8 cellular contexts compared by ENCODE assay signal in the genomic region with DNA sequence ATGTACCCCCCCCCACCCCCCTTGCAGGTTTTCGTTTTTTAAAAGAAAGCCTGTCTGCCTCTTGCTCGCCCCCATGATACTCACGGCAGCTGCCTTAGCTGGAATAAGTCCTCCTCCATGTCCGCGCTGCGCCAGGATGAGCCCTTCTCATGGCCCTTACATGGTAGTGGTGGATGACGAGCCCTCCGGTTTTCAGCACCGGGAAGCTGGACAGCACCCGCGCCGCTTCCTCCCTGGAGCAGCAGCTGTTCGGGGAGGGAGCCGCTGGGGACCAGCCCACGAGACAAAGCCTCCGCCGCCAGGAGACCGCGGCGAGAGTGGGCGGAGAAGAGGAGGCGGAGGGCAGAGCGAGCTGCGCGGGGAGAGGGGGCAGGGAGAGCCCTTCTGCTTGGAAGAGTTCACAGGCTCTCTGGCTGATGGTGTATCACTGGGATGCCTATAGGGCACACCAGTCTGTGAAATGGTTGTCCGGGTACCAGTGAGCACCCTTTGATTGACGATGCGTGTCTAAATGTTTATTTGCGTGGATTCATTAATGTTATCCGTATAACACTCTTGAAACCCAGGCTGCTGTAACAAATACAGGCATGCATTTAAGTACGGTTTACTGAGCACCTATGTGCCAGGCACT. TPM values are rescaled to one million over a fixed set of nuclear protein-coding genes. Genes with fewer than 3 reads are reported as not detected.
A peak's percentile ranks its signal among the peaks of the same experiment; 100 is the strongest.
DNase-seq lines count a peak whose midpoint lies in the region; ATAC-seq and TF ChIP-seq lines count a peak whose summit lies in the region.

A gene with protein sequence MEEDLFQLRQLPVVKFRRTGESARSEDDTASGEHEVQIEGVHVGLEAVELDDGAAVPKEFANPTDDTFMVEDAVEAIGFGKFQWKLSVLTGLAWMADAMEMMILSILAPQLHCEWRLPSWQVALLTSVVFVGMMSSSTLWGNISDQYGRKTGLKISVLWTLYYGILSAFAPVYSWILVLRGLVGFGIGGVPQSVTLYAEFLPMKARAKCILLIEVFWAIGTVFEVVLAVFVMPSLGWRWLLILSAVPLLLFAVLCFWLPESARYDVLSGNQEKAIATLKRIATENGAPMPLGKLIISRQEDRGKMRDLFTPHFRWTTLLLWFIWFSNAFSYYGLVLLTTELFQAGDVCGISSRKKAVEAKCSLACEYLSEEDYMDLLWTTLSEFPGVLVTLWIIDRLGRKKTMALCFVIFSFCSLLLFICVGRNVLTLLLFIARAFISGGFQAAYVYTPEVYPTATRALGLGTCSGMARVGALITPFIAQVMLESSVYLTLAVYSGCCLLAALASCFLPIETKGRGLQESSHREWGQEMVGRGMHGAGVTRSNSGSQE (minus strand): TSS at position 319 of the 631 bp plus-strand sequence. CDS start 200 bp downstream, at position 119.

- no peak within 1 kb of the TSS for H2BK5ac ChIP-seq in neuronal stem cell (ENCODE audit: low read length)

- H4K8ac ChIP-seq in neuronal stem cell (ENCODE audit: low read depth, low read length), result no peak within 1 kb of the TSS

- no peaks in the 10 kb centered on the region for H3K79me1 ChIP-seq in neuronal stem cell (ENCODE audit: low read depth, low read length)

- no peak within 1 kb of the TSS for H3K4ac ChIP-seq in neuronal stem cell (ENCODE audit: low read length)

- H3K9ac ChIP-seq in NT2/D1 (ENCODE audit: insufficient read length, low read depth), result no peak within 1 kb of the TSS
- no peak within 1 kb of the TSS for H3K9ac ChIP-seq in neuronal stem cell (ENCODE audit: low read depth, low read length, poor library complexity)

- no peak within 1 kb of the TSS for H2BK15ac ChIP-seq in neuronal stem cell (ENCODE audit: low read length)

- H3K27me3 ChIP-seq in NT2/D1 (ENCODE audit: insufficient read depth, insufficient read length) (peaks cover 9% of the 10 kb centered on the region), neuronal stem cell (ENCODE audit: control insufficient read depth in 3 of 3, insufficient read depth in 3 of 3, low read depth in 1 of 3, low read length in 3 of 3) (no peaks in the 10 kb centered on the region), upper lobe of left lung (no peaks in the 10 kb centered on the region)

- H3K36me3 ChIP-seq in NT2/D1 (ENCODE audit: insufficient read depth, insufficient read length, low read length) (no peaks in the 10 kb centered on the region), neuronal stem cell (replicated peaks in 1 of 2; ENCODE audit: control insufficient read depth in 2 of 2, insufficient read depth in 2 of 2, low read length in 2 of 2) (no peaks in the 10 kb centered on the region), upper lobe of left lung (no peaks in the 10 kb centered on the region)

- H3K27ac ChIP-seq in neuronal stem cell (replicated peaks; ENCODE audit: low read length), result no peak within 1 kb of the TSS
- H3K27ac ChIP-seq in upper lobe of left lung, result no peak within 1 kb of the TSS

- no peak within 1 kb of the TSS for H3K14ac ChIP-seq in neuronal stem cell (ENCODE audit: low read length)

- DNase-seq in CMK (ENCODE audit: low read depth) (peak; percentile 18), HuH-7.5 (ENCODE audit: low spot score) (peak; percentile 74), NT2/D1 (ENCODE audit: low read depth, low spot score) (peak; percentile 90), germinal center (ENCODE audit: low spot score) (peak; percentile 47), neuronal stem cell (ENCODE audit: low spot score) (peak; percentile 94), upper lobe of left lung (peak; percentile 60 to 92)
- peak; percentile 3 for DNase-seq in activated T-helper 9 cell treated with anti-CD3 and anti-CD28 coated beads, Interleukin-2, amount 50 U/mL, for 16 hours (ENCODE audit: low read depth)

- no peaks in the 10 kb centered on the region for H3K4me1 ChIP-seq in NT2/D1 (ENCODE audit: insufficient read depth, insufficient read length)
- peaks cover 0 to 3% of the 10 kb centered on the region in 2 donors for H3K4me1 ChIP-seq in neuronal stem cell (ENCODE audit: control insufficient read depth in 2 of 2, insufficient read depth in 1 of 2, low read depth in 1 of 2, low read length in 2 of 2)
- H3K4me1 ChIP-seq in upper lobe of left lung, result no peaks in the 10 kb centered on the region

- no peak within 1 kb of the TSS for H3K4me2 ChIP-seq in neuronal stem cell (ENCODE audit: insufficient read depth, low read length, poor library complexity, severe bottlenecking)

- no peaks in the 10 kb centered on the region for H3K9me3 ChIP-seq in NT2/D1 (ENCODE audit: insufficient read depth, low read length)
- no peaks in the 10 kb centered on the region for H3K9me3 ChIP-seq in neuronal stem cell (replicated peaks in 1 of 2; ENCODE audit: control insufficient read depth in 2 of 2, insufficient read depth in 1 of 2, low read depth in 1 of 2, low read length in 2 of 2)
- no peaks in the 10 kb centered on the region for H3K9me3 ChIP-seq in upper lobe of left lung

- no peak within 1 kb of the TSS for H4K91ac ChIP-seq in neuronal stem cell (ENCODE audit: low read depth, low read length, poor library complexity)

- H3K4me3 ChIP-seq in NT2/D1 (ENCODE audit: insufficient read length, low read depth) (no peak within 1 kb of the TSS), neuronal stem cell (ENCODE audit: low read length in 2 of 2) (no peak within 1 kb of the TSS), upper lobe of left lung (no peak within 1 kb of the TSS)

- TF ChIP-seq EP300 in upper lobe of left lung (IDR thresholded peaks at IDR 0.05), result no peak

- no peak within 1 kb of the TSS for H2BK120ac ChIP-seq in neuronal stem cell (ENCODE audit: low read depth, low read length)

- no peak within 1 kb of the TSS for H2AFZ ChIP-seq in neuronal stem cell (ENCODE audit: low read length)

- H3K18ac ChIP-seq in neuronal stem cell (ENCODE audit: low read length), result no peak within 1 kb of the TSS

- H3K23ac ChIP-seq in neuronal stem cell (ENCODE audit: low read depth, low read length, poor library complexity), result no peak within 1 kb of the TSS

- H2AK5ac ChIP-seq in neuronal stem cell (ENCODE audit: low read depth, low read length), result no peak within 1 kb of the TSS

- H2BK12ac ChIP-seq in neuronal stem cell (ENCODE audit: low read length), result no peak within 1 kb of the TSS

- TF ChIP-seq CTCF in upper lobe of left lung (IDR thresholded peaks at IDR 0.05), result no peak

- ATAC-seq in upper lobe of left lung (ENCODE audit: low FRiP score in 2 of 2) (peak; percentile 57 to 82), GM21526 (IDR thresholded peaks at IDR 0.05; ENCODE audit: low FRiP score, unreplicated experiment) (no peak)

- TF ChIP-seq POLR2A in upper lobe of left lung (IDR thresholded peaks at IDR 0.05), result no peak

- WGBS in neuronal stem cell (ENCODE audit: extremely low coverage in 2 of 2, insufficient read length in 2 of 2, insufficient replicate concordance in 1 of 2), 2 donors, result no CpG with 5 or more reads among the region's 31 CpGs
- WGBS in upper lobe of left lung, 2 donors, result 5 to 10% methylated on average over 22 to 24 of the region's 31 CpGs

RNA-seq across cellular contexts. Expression of the gene that starts here (rescaled TPM):
- 0.01 TPM for polyA plus RNA-seq in neuronal stem cell (2013, experiment 1 of 2)
- polyA plus RNA-seq in neuronal stem cell (2013, experiment 2 of 2), result 0.04 TPM
- not detected for total RNA-seq in upper lobe of left lung

Comparison
In these comparisons a context has a peak if more than half of its experiments do, and no peak if none do; other contexts are left out.
1. Peak in DNase-seq and ATAC-seq in upper lobe of left lung; RNA of the gene not detected or under 1 TPM.
2. DNase-seq: peak in every context shown above with its lines; median percentile 94 in neuronal stem cell; 90 in NT2/D1; 76 in upper lobe of left lung; 74 in HuH-7.5; 47 in germinal center; 18 in CMK; 3 in activated T-helper 9 cell treated with anti-CD3 and anti-CD28 coated beads, Interleukin-2, amount 50 U/mL, for 16 hours.